ENCODE assay signal across 18 cellular contexts in genomic region chr17:56269509-56269908, GRCh38.
"Had no signal": no experiment of that assay in that cellular context is flagged by ENCODE, and none has a peak within 500 bp of the region (broad histone marks: within the 10 kb centered on the region; RNA-seq: fewer than 3 reads in every experiment).

No MANE protein-coding gene starts in this region.

- H2AFZ ChIP-seq: hepatocyte had no signal

- H3K79me2 ChIP-seq: hepatocyte had no signal

- H3K4me3 Mint-ChIP-seq: activated naive CD4-positive, alpha-beta T cell treated with anti-CD3 and anti-CD28 coated beads for 36 hours; activated naive CD8-positive, alpha-beta T cell treated with anti-CD3 and anti-CD28 coated beads, Interleukin-2, amount 50 U/mL, for 24 hours; activated T-helper 17 cell treated with anti-CD3 and anti-CD28 coated beads, Interleukin-2, amount 50 U/mL, for 72 hours; endodermal cell; memory B cell; natural killer cell treated with Interleukin-12 subunit alpha and Interleukin-12 subunit beta and Interleukin-15 and Interleukin-18, amount 100 ng/mL, for 72 hours had no signal

- H3K9me3 ChIP-seq: ascending aorta, left ventricle myocardium inferior had no signal

- H3K27me3 ChIP-seq: ascending aorta, hepatocyte had no signal

- H3K4me1 ChIP-seq: ascending aorta, left ventricle myocardium inferior had no signal

- H3K4me2 ChIP-seq: hepatocyte had no signal

- H3K27ac ChIP-seq: ascending aorta, hepatocyte, left ventricle myocardium inferior had no signal

- H3K4me1 Mint-ChIP-seq: activated naive CD8-positive, alpha-beta T cell treated with anti-CD3 and anti-CD28 coated beads, Interleukin-2, amount 50 U/mL, for 24 hours; activated T-helper 17 cell treated with anti-CD3 and anti-CD28 coated beads, Interleukin-2, amount 50 U/mL, for 72 hours; endodermal cell; memory B cell had no signal

- H3K36me3 Mint-ChIP-seq: memory B cell; natural killer cell treated with Interleukin-12 subunit alpha and Interleukin-12 subunit beta and Interleukin-15 and Interleukin-18, amount 100 ng/mL, for 72 hours had no signal

- H3K9me3 Mint-ChIP-seq: activated naive CD4-positive, alpha-beta T cell treated with anti-CD3 and anti-CD28 coated beads for 36 hours; activated naive CD8-positive, alpha-beta T cell treated with anti-CD3 and anti-CD28 coated beads, Interleukin-2, amount 50 U/mL, for 24 hours; activated T-helper 17 cell treated with anti-CD3 and anti-CD28 coated beads, Interleukin-2, amount 50 U/mL, for 72 hours; endodermal cell; natural killer cell treated with Interleukin-12 subunit alpha and Interleukin-12 subunit beta and Interleukin-15 and Interleukin-18, amount 100 ng/mL, for 72 hours had no signal

- H3K27ac Mint-ChIP-seq: activated naive CD4-positive, alpha-beta T cell treated with anti-CD3 and anti-CD28 coated beads for 36 hours; activated naive CD8-positive, alpha-beta T cell treated with anti-CD3 and anti-CD28 coated beads, Interleukin-2, amount 50 U/mL, for 24 hours; activated T-helper 17 cell treated with anti-CD3 and anti-CD28 coated beads, Interleukin-2, amount 50 U/mL, for 72 hours; endodermal cell; memory B cell; natural killer cell treated with Interleukin-12 subunit alpha and Interleukin-12 subunit beta and Interleukin-15 and Interleukin-18, amount 100 ng/mL, for 72 hours had no signal

- ATAC-seq: activated naive CD8-positive, alpha-beta T cell treated with anti-CD3 and anti-CD28 coated beads, Interleukin-2, amount 50 U/mL, for 24 hours; activated T-helper 17 cell treated with anti-CD3 and anti-CD28 coated beads, Interleukin-2, amount 50 U/mL, for 72 hours; natural killer cell treated with Interleukin-12 subunit alpha and Interleukin-12 subunit beta and Interleukin-15 and Interleukin-18, amount 100 ng/mL, for 72 hours; stimulated activated naive CD8-positive, alpha-beta T cell treated with anti-CD3 and anti-CD28 coated beads, Interleukin-15, Interleukin-2, amounts not matched to agents 100 U/mL and 50 U/mL, for 24 hours had no signal

- H3K36me3 ChIP-seq: ascending aorta, left ventricle myocardium inferior had no signal

- FAIRE-seq: bronchial epithelial cell, keratinocyte had no signal

- H3K27me3 Mint-ChIP-seq: activated naive CD8-positive, alpha-beta T cell treated with anti-CD3 and anti-CD28 coated beads, Interleukin-2, amount 50 U/mL, for 24 hours had no signal

- DNase-seq: activated CD4-positive, CD25-positive, alpha-beta regulatory T cell treated with anti-CD3 and anti-CD28 coated beads, Interleukin-2, amount 50 U/mL, for 72 hours; activated naive CD4-positive, alpha-beta T cell treated with anti-CD3 and anti-CD28 coated beads for 36 hours; activated naive CD8-positive, alpha-beta T cell treated with anti-CD3 and anti-CD28 coated beads, Interleukin-2, amount 50 U/mL, for 24 hours; activated T-cell treated with anti-CD3 and anti-CD28 coated beads for 4 hours; dermis blood vessel endothelial cell; endodermal cell; left ventricle myocardium inferior; posterior cingulate gyrus; stimulated activated CD4-positive, alpha-beta T cell treated with anti-CD3 and anti-CD28 coated beads, Interleukin-4, amount 100 ng/mL, for 24 hours; stimulated activated naive CD8-positive, alpha-beta T cell treated with anti-CD3 and anti-CD28 coated beads, Interleukin-15, Interleukin-2, amounts not matched to agents 100 U/mL and 50 U/mL, for 24 hours; T-helper 1 cell had no signal

- H3K4me3 ChIP-seq: ascending aorta, hepatocyte, left ventricle myocardium inferior had no signal
